16 cellular contexts compared by ENCODE assay signal in genomic region chr2:216306868-216307267, GRCh38.
"Had no signal": no experiment of that assay in that cellular context is flagged by ENCODE, and none has a peak within 500 bp of the region (broad histone marks: within the 10 kb centered on the region; RNA-seq: fewer than 3 reads in every experiment).

No MANE protein-coding gene starts in this region.

- H3K27ac ChIP-seq: tibial artery had no signal

- H3K27me3 ChIP-seq: tibial artery had no signal

- ATAC-seq: activated CD8-positive, alpha-beta T cell treated with anti-CD3 and anti-CD28 coated beads, Interleukin-2, amount 10 ng/mL, durations not matched to agents 7 days and 5 days; stimulated activated naive B cell treated with anti-CD40 and anti-IgM and Interleukin-4, amounts not matched to agents 10 μg/mL and 1 μg/mL and 100 μg/mL, for 72 hours had no signal

- H3K36me3 ChIP-seq: tibial artery had no signal

- H3K4me1 ChIP-seq: tibial artery had no signal

- H3K4me3 ChIP-seq: tibial artery had no signal

- DNase-seq: activated CD4-positive, alpha-beta T cell treated with anti-CD3 and anti-CD28 coated beads, Interleukin-2, amount 10 ng/mL, durations not matched to agents 24 days and 14 days; activated CD4-positive, CD25-positive, alpha-beta regulatory T cell; activated CD8-positive, alpha-beta T cell treated with anti-CD3 and anti-CD28 coated beads, Interleukin-2, amount 10 ng/mL, durations not matched to agents 7 days and 5 days; activated gamma-delta T cell treated with Interleukin-2 at 50 U/mL for 16 hours; amniotic stem cell; central memory CD4-positive, alpha-beta T cell; cortex of kidney; effector CD8-positive, alpha-beta T cell; foreskin melanocyte; immature natural killer cell; midbrain; retina; stimulated activated CD4-positive, alpha-beta T cell treated with anti-CD3 and anti-CD28 coated beads, Interleukin-4, amount 100 ng/mL, for 1 hour; stimulated activated naive B cell treated with anti-CD40 and anti-IgM and Interleukin-4, amounts not matched to agents 10 μg/mL and 1 μg/mL and 100 μg/mL, for 72 hours; T-helper 2 cell; tibial artery had no signal

- H3K9me3 ChIP-seq: tibial artery had no signal
